2 cellular contexts compared by ENCODE assay signal in the genomic region with DNA sequence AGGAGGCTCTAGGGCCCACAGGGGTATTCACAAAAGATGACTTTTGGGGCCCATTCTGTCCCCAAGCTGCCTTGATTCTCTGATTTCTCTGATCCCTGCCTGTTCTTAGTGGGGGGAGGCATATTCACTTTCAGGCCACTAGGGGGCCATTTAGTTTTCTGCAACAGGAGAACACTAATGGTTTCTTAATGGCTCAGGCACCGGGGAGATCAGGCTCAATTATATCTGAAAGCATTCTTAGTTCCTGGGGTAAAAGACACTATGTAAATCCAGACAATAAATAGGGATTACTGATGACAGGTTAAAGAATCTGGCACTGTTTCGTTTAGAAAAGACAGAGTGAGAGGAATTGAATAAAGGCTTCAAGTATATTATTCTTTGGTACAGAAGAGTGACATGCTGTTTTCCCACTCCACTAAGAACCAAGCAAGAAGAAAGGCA.
TF ChIP-seq lines count a peak whose summit lies in the region.

No MANE protein-coding gene starts in this region.

TF ChIP-seq in GM23338, 12 proteins besides CTCF, POLR2A, EP300 and RAD21 (continues in another document):
- TF ChIP-seq, protein P1, sequence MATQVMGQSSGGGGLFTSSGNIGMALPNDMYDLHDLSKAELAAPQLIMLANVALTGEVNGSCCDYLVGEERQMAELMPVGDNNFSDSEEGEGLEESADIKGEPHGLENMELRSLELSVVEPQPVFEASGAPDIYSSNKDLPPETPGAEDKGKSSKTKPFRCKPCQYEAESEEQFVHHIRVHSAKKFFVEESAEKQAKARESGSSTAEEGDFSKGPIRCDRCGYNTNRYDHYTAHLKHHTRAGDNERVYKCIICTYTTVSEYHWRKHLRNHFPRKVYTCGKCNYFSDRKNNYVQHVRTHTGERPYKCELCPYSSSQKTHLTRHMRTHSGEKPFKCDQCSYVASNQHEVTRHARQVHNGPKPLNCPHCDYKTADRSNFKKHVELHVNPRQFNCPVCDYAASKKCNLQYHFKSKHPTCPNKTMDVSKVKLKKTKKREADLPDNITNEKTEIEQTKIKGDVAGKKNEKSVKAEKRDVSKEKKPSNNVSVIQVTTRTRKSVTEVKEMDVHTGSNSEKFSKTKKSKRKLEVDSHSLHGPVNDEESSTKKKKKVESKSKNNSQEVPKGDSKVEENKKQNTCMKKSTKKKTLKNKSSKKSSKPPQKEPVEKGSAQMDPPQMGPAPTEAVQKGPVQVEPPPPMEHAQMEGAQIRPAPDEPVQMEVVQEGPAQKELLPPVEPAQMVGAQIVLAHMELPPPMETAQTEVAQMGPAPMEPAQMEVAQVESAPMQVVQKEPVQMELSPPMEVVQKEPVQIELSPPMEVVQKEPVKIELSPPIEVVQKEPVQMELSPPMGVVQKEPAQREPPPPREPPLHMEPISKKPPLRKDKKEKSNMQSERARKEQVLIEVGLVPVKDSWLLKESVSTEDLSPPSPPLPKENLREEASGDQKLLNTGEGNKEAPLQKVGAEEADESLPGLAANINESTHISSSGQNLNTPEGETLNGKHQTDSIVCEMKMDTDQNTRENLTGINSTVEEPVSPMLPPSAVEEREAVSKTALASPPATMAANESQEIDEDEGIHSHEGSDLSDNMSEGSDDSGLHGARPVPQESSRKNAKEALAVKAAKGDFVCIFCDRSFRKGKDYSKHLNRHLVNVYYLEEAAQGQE (IDR thresholded peaks at IDR 0.05; ENCODE audit: unreplicated experiment): no peak
- TF ChIP-seq POLR2AphosphoS5 (IDR thresholded peaks at IDR 0.05; ENCODE audit: low read depth) (no peak), STAT1 (IDR thresholded peaks at IDR 0.05; ENCODE audit: unreplicated experiment) (no peak), EZH2 (IDR thresholded peaks at IDR 0.05; ENCODE audit: low read depth, unreplicated experiment) (no peak), NANOG (IDR thresholded peaks at IDR 0.05; ENCODE audit: borderline replicate concordance) (no peak), ZNF331 (CRISPR knock-in tag; IDR thresholded peaks at IDR 0.05; ENCODE audit: low read depth) (no peak), JUNB (IDR thresholded peaks at IDR 0.05; ENCODE audit: unreplicated experiment) (no peak), EZH2phosphoT487 (IDR thresholded peaks at IDR 0.05; ENCODE audit: unreplicated experiment) (no peak)
- TF ChIP-seq, protein P2, sequence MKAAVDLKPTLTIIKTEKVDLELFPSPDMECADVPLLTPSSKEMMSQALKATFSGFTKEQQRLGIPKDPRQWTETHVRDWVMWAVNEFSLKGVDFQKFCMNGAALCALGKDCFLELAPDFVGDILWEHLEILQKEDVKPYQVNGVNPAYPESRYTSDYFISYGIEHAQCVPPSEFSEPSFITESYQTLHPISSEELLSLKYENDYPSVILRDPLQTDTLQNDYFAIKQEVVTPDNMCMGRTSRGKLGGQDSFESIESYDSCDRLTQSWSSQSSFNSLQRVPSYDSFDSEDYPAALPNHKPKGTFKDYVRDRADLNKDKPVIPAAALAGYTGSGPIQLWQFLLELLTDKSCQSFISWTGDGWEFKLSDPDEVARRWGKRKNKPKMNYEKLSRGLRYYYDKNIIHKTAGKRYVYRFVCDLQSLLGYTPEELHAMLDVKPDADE (IDR thresholded peaks at IDR 0.05): no peak
- TF ChIP-seq, protein P3, sequence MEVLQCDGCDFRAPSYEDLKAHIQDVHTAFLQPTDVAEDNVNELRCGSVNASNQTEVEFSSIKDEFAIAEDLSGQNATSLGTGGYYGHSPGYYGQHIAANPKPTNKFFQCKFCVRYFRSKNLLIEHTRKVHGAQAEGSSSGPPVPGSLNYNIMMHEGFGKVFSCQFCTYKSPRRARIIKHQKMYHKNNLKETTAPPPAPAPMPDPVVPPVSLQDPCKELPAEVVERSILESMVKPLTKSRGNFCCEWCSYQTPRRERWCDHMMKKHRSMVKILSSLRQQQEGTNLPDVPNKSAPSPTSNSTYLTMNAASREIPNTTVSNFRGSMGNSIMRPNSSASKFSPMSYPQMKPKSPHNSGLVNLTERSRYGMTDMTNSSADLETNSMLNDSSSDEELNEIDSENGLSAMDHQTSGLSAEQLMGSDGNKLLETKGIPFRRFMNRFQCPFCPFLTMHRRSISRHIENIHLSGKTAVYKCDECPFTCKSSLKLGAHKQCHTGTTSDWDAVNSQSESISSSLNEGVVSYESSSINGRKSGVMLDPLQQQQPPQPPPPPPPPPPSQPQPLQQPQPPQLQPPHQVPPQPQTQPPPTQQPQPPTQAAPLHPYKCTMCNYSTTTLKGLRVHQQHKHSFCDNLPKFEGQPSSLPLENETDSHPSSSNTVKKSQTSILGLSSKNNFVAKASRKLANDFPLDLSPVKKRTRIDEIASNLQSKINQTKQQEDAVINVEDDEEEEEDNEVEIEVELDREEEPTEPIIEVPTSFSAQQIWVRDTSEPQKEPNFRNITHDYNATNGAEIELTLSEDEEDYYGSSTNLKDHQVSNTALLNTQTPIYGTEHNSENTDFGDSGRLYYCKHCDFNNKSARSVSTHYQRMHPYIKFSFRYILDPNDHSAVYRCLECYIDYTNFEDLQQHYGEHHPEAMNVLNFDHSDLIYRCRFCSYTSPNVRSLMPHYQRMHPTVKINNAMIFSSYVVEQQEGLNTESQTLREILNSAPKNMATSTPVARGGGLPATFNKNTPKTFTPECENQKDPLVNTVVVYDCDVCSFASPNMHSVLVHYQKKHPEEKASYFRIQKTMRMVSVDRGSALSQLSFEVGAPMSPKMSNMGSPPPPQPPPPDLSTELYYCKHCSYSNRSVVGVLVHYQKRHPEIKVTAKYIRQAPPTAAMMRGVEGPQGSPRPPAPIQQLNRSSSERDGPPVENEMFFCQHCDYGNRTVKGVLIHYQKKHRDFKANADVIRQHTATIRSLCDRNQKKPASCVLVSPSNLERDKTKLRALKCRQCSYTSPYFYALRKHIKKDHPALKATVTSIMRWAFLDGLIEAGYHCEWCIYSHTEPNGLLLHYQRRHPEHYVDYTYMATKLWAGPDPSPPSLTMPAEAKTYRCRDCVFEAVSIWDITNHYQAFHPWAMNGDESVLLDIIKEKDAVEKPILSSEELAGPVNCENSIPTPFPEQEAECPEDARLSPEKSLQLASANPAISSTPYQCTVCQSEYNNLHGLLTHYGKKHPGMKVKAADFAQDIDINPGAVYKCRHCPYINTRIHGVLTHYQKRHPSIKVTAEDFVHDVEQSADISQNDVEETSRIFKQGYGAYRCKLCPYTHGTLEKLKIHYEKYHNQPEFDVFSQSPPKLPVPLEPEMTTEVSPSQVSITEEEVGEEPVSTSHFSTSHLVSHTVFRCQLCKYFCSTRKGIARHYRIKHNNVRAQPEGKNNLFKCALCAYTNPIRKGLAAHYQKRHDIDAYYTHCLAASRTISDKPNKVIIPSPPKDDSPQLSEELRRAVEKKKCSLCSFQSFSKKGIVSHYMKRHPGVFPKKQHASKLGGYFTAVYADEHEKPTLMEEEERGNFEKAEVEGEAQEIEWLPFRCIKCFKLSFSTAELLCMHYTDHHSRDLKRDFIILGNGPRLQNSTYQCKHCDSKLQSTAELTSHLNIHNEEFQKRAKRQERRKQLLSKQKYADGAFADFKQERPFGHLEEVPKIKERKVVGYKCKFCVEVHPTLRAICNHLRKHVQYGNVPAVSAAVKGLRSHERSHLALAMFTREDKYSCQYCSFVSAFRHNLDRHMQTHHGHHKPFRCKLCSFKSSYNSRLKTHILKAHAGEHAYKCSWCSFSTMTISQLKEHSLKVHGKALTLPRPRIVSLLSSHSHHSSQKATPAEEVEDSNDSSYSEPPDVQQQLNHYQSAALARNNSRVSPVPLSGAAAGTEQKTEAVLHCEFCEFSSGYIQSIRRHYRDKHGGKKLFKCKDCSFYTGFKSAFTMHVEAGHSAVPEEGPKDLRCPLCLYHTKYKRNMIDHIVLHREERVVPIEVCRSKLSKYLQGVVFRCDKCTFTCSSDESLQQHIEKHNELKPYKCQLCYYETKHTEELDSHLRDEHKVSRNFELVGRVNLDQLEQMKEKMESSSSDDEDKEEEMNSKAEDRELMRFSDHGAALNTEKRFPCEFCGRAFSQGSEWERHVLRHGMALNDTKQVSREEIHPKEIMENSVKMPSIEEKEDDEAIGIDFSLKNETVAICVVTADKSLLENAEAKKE (CRISPR knock-in tag; IDR thresholded peaks at IDR 0.05): no peak

TF ChIP-seq in endothelial cell of umbilical vein, 7 proteins besides CTCF, POLR2A, EP300 and RAD21:
- no peak for TF ChIP-seq JUN (IDR thresholded peaks at IDR 0.05; ENCODE audit: borderline replicate concordance, insufficient read depth, insufficient read length, low read depth)
- no peak for TF ChIP-seq POLR2AphosphoS5 (IDR thresholded peaks at IDR 0.05; ENCODE audit: insufficient read depth, low read depth, low read length)
- no peak for TF ChIP-seq FOS (IDR thresholded peaks at IDR 0.05; ENCODE audit: borderline replicate concordance, insufficient read depth, low read length)
- TF ChIP-seq GATA2 (IDR thresholded peaks at IDR 0.05; ENCODE audit: insufficient read depth, insufficient read length, low read depth, low read length): no peak
- no peak for TF ChIP-seq MYC (IDR thresholded peaks at IDR 0.05; ENCODE audit: low read depth, low read length)
- TF ChIP-seq, protein P4, sequence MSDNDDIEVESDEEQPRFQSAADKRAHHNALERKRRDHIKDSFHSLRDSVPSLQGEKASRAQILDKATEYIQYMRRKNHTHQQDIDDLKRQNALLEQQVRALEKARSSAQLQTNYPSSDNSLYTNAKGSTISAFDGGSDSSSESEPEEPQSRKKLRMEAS (IDR thresholded peaks at IDR 0.05; ENCODE audit: insufficient read depth, insufficient read length): no peak
- TF ChIP-seq EZH2 (IDR thresholded peaks at IDR 0.05; ENCODE audit: borderline replicate concordance, low read depth, low read length, severe bottlenecking): no peak
